22 cellular contexts compared by ENCODE assay signal in the genomic region with DNA sequence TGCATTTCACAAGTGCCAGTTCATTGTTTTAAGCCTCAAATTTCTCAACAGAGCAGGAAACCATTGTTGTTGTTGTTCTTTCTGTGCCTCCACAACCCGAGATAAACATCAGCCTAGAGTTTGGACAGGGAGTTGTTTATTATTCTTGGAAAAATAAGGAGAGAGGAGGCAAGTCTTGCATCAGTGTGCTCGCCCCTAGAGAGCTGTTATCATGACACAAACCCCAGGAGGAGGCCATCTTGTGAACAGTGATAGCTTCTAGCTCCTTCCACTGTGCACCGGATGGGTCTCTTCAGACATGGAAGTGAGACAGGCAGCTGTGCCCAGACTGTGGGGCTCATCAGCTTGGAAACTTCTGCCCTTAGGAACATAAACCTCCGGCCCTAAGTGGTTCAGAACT.
DNase-seq lines count a peak whose midpoint lies in the region; ATAC-seq and TF ChIP-seq lines count a peak whose summit lies in the region.
"Had no signal": no experiment of that assay in that cellular context is flagged by ENCODE, and none has a peak within 500 bp of the region (broad histone marks: within the 10 kb centered on the region; RNA-seq: fewer than 3 reads in every experiment).

No MANE protein-coding gene starts in this region.

- WGBS in trophoblast cell (ENCODE audit: extremely low coverage, insufficient coverage, insufficient read length): no CpG with 5 or more reads among the region's 4 CpGs

- no peaks in the 10 kb centered on the region for H3K36me3 ChIP-seq in trophoblast cell (ENCODE audit: control insufficient read depth in 1 of 2, insufficient read depth in 2 of 2, low read length in 2 of 2)
- H3K36me3 ChIP-seq: breast epithelium, pancreas had no signal

- H2BK5ac ChIP-seq in trophoblast cell (ENCODE audit: low read depth, low read length, poor library complexity): no peak overlapping the region

- no peaks in the 10 kb centered on the region for H3K27me3 ChIP-seq in trophoblast cell (ENCODE audit: insufficient read depth, low read length)
- H3K27me3 ChIP-seq: breast epithelium, pancreas had no signal

- DNase-seq in NCI-H460 (ENCODE audit: extremely low read depth, low read depth): peak; percentile 31
- peak; percentile 19 for DNase-seq in dermis blood vessel endothelial cell
- DNase-seq in left ventricle myocardium superior: no peak
- no peak for DNase-seq in trophoblast cell
- DNase-seq in NCI-H69 (lab: John Stamatoyannopoulos, UW): no peak
- no peak for DNase-seq in Calu3
- DNase-seq in foreskin melanocyte: no peak
- DNase-seq: activated CD8-positive, alpha-beta T cell treated with anti-CD3 and anti-CD28 coated beads for 36 hours; amniotic stem cell; CD4-positive, CD25-positive, alpha-beta regulatory T cell; midbrain; natural killer cell; NCI-H1436 treated with DMSO at 0.1 percent for 48 hours; NCI-H524; pancreas; substantia nigra had no signal

- H3K27ac ChIP-seq in trophoblast cell (ENCODE audit: low read depth, low read length): no peak overlapping the region
- H3K27ac ChIP-seq: breast epithelium, epithelial cell of prostate, pancreas had no signal

- TF ChIP-seq CTCF in Calu3 (IDR thresholded peaks at IDR 0.05; ENCODE audit: unreplicated experiment): no peak

- no peak overlapping the region for H4K91ac ChIP-seq in trophoblast cell (ENCODE audit: low read depth, low read length)

- no peak overlapping the region for H4K8ac ChIP-seq in trophoblast cell (ENCODE audit: low read depth, low read length)

- H3K14ac ChIP-seq in trophoblast cell (ENCODE audit: low read length): peak overlapping the region; percentile 28

- no peak overlapping the region for H3K18ac ChIP-seq in trophoblast cell (ENCODE audit: low read length)

- H4K12ac ChIP-seq in trophoblast cell (ENCODE audit: low read depth, low read length): no peak overlapping the region

- H3K9ac ChIP-seq in trophoblast cell (ENCODE audit: low read length): no peak overlapping the region

- peak; percentile 59 for ATAC-seq in left ventricle myocardium superior
- ATAC-seq: activated CD4-positive, CD25-positive, alpha-beta regulatory T cell treated with anti-CD3 and anti-CD28 coated beads, Interleukin-2, amount 50 U/mL, for 24 hours; activated CD8-positive, alpha-beta T cell treated with anti-CD3 and anti-CD28 coated beads for 36 hours; GM12878; HCT116; natural killer cell; pancreas had no signal

- H2AK5ac ChIP-seq in trophoblast cell (ENCODE audit: low read length): peak overlapping the region; percentile 51

- intact Hi-C loops in left ventricle myocardium superior (cut with micrococcal nuclease): no loop called here
- intact Hi-C loops in Calu3 (cut with micrococcal nuclease; ENCODE audit: unreplicated experiment): no loop called here

- no peak overlapping the region for H3K4ac ChIP-seq in trophoblast cell (ENCODE audit: low read depth, low read length)

- no peak overlapping the region for H3K4me3 Mint-ChIP-seq in Calu3 (ENCODE audit: low read depth, unreplicated experiment)
- H3K4me3 Mint-ChIP-seq: activated CD8-positive, alpha-beta T cell treated with anti-CD3 and anti-CD28 coated beads for 36 hours; CD4-positive, CD25-positive, alpha-beta regulatory T cell; dendritic cell treated with granulocyte-macrophage colony-stimulating factor and Interleukin-4, amounts not matched to agents 40 ng/mL and 50 ng/mL, for 4 days; natural killer cell had no signal

- H3K79me1 ChIP-seq in trophoblast cell (ENCODE audit: low read length): peaks cover 4% of the 10 kb centered on the region

- no peaks in the 10 kb centered on the region for H3K4me1 Mint-ChIP-seq in Calu3 (ENCODE audit: low read depth, unreplicated experiment)
- H3K4me1 Mint-ChIP-seq: CD4-positive, CD25-positive, alpha-beta regulatory T cell; natural killer cell had no signal

- CTCF ChIA-PET in Calu3 (lab: Charles Lee): no interaction called here

- H3K4me2 ChIP-seq in trophoblast cell (ENCODE audit: low read length): no peak overlapping the region

- no peaks in the 10 kb centered on the region for H3K79me2 ChIP-seq in trophoblast cell (ENCODE audit: control insufficient read depth, insufficient read depth, low read length, poor library complexity)

- no peaks in the 10 kb centered on the region for H3K9me3 Mint-ChIP-seq in Calu3 (ENCODE audit: low read depth, unreplicated experiment)
- H3K9me3 Mint-ChIP-seq: activated CD8-positive, alpha-beta T cell treated with anti-CD3 and anti-CD28 coated beads for 36 hours; dendritic cell treated with granulocyte-macrophage colony-stimulating factor and Interleukin-4, amounts not matched to agents 40 ng/mL and 50 ng/mL, for 4 days; natural killer cell had no signal

- no peaks in the 10 kb centered on the region for H3K36me3 Mint-ChIP-seq in Calu3 (ENCODE audit: insufficient read depth, unreplicated experiment)
- H3K36me3 Mint-ChIP-seq: CD4-positive, CD25-positive, alpha-beta regulatory T cell; natural killer cell had no signal

- BruUV-seq in Calu3 (replicated peaks; lab: Mats Ljungman, UMichigan): no TSS peak

- no peak overlapping the region for H3K27ac Mint-ChIP-seq in Calu3 (ENCODE audit: unreplicated experiment)
- H3K27ac Mint-ChIP-seq: activated CD8-positive, alpha-beta T cell treated with anti-CD3 and anti-CD28 coated beads for 36 hours; CD4-positive, CD25-positive, alpha-beta regulatory T cell; dendritic cell treated with granulocyte-macrophage colony-stimulating factor and Interleukin-4, amounts not matched to agents 40 ng/mL and 50 ng/mL, for 4 days; natural killer cell had no signal

- H2AFZ ChIP-seq in trophoblast cell (ENCODE audit: insufficient read depth, low read length, poor library complexity): no peak overlapping the region

- no peak overlapping the region for H3K4me3 ChIP-seq in trophoblast cell (ENCODE audit: low read depth, low read length)
- H3K4me3 ChIP-seq: breast epithelium, GM12878, pancreas had no signal

- no peaks in the 10 kb centered on the region for H3K9me3 ChIP-seq in trophoblast cell (ENCODE audit: insufficient read depth, low read depth, low read length)
- H3K9me3 ChIP-seq: breast epithelium, pancreas had no signal

- peak overlapping the region; percentile 72 for H2BK120ac ChIP-seq in trophoblast cell (ENCODE audit: insufficient read depth, low read length, poor library complexity)

- peak overlapping the region; percentile 42 for H2BK12ac ChIP-seq in trophoblast cell (ENCODE audit: low read length)

- no peak overlapping the region for H3K23ac ChIP-seq in trophoblast cell (ENCODE audit: low read length)

- peaks cover 8 to 12% of the 10 kb centered on the region in 2 experiments for H3K4me1 ChIP-seq in trophoblast cell (ENCODE audit: control insufficient read depth in 1 of 2, insufficient read depth in 2 of 2, low read length in 2 of 2)
- H3K4me1 ChIP-seq: breast epithelium, pancreas had no signal

- H3K27me3 Mint-ChIP-seq in Calu3 (ENCODE audit: unreplicated experiment): peaks cover under 1% of the 10 kb centered on the region

Comparison
In these comparisons a context has a peak if more than half of its experiments do, and no peak if none do; other contexts are left out.
1. DNase-seq: peak in NCI-H460 (single experiment) and dermis blood vessel endothelial cell (single experiment); none in left ventricle myocardium superior (single experiment), trophoblast cell (0 of 2), NCI-H69 (single experiment), Calu3 (single experiment) and foreskin melanocyte (single experiment).